16 cellular contexts compared by ENCODE assay signal in the genomic region with DNA sequence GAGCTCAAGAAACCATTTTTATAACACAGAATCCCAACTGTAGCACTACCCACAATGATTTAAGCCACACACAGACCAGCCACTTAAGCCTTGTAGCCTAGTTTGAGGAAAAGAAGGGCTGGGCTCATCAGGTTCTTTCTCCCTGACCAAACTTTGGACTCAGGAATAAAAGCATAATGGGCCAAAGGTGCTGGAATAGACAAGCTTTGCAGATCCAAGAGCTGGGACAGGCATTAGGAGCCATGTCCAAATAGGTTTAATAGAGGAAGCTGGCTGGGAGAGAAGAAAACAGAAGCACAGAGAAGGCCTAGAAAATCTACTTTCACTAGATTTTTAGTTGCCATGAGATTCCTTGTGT. TPM values are rescaled to one million over a fixed set of nuclear protein-coding genes. Genes with fewer than 3 reads are reported as not detected.
DNase-seq lines count a peak whose midpoint lies in the region; ATAC-seq lines count a peak whose summit lies in the region.
"Had no signal": no experiment of that assay in that cellular context is flagged by ENCODE, and none has a peak within 500 bp of the region (broad histone marks: within the 10 kb centered on the region; RNA-seq: fewer than 3 reads in every experiment).

No MANE protein-coding gene starts in this region.

- DNase-seq in activated T-cell treated with anti-CD3 and anti-CD28 coated beads, Interleukin-2, amount 50 U/mL, for 72 hours: no peak
- DNase-seq in activated T-cell treated with anti-CD3 and anti-CD28 coated beads, Interleukin-2, amount 50 U/mL, for 4 hours: no peak
- DNase-seq in left colon (no peak), AML-193 (lab: John Stamatoyannopoulos, UW) (no peak), MV-4-11 (lab: John Stamatoyannopoulos, UW) (no peak), NCI-H345 treated with DMSO at 0.1 percent for 48 hours (lab: John Stamatoyannopoulos, UW; ENCODE audit: unreplicated experiment) (no peak)
- no peak for DNase-seq in stimulated activated effector memory CD8-positive, alpha-beta T cell treated with anti-CD3 and anti-CD28 coated beads, Interleukin-12 subunit alpha, Interleukin-12 subunit beta, amount 100 ng/mL, for 72 hours (ENCODE audit: low spot score in 2 of 2)
- DNase-seq: 8988T; Calu3; CD8-positive, alpha-beta T cell; DMS79 treated with DMSO at 0.1 percent for 48 hours; GF-D8; HCEC 1CT had no signal

- intact Hi-C loops in left colon (cut with DNase I, micrococcal nuclease): no loop called here

- peaks cover 6 to 32% of the 10 kb centered on the region in 2 donors for H3K36me3 Mint-ChIP-seq in activated T-cell treated with anti-CD3 and anti-CD28 coated beads, Interleukin-2, amount 50 U/mL, for 72 hours (ENCODE audit: insufficient read depth in 2 of 2)
- H3K36me3 Mint-ChIP-seq in activated T-cell treated with anti-CD3 and anti-CD28 coated beads, Interleukin-2, amount 50 U/mL, for 4 hours (ENCODE audit: insufficient read depth): peaks cover 42% of the 10 kb centered on the region
- H3K36me3 Mint-ChIP-seq in stimulated activated effector memory CD8-positive, alpha-beta T cell treated with anti-CD3 and anti-CD28 coated beads, Interleukin-12 subunit alpha, Interleukin-12 subunit beta, amount 100 ng/mL, for 72 hours: peaks cover 98% of the 10 kb centered on the region

- peak overlapping the region; percentile 22 for H3K27ac Mint-ChIP-seq in activated T-cell treated with anti-CD3 and anti-CD28 coated beads, Interleukin-2, amount 50 U/mL, for 72 hours
- H3K27ac Mint-ChIP-seq in stimulated activated effector memory CD8-positive, alpha-beta T cell treated with anti-CD3 and anti-CD28 coated beads, Interleukin-12 subunit alpha, Interleukin-12 subunit beta, amount 100 ng/mL, for 72 hours: peak overlapping the region; percentile 65
- H3K27ac Mint-ChIP-seq: B cell; CD8-positive, alpha-beta T cell; GM23338 had no signal

- no peak for ATAC-seq in activated T-cell treated with anti-CD3 and anti-CD28 coated beads, Interleukin-2, amount 50 U/mL, for 72 hours (replicated peaks in 1 of 2)
- ATAC-seq in activated T-cell treated with anti-CD3 and anti-CD28 coated beads, Interleukin-2, amount 50 U/mL, for 4 hours: no peak
- peak; percentile 85 for ATAC-seq in left colon
- no peak for ATAC-seq in stimulated activated effector memory CD8-positive, alpha-beta T cell treated with anti-CD3 and anti-CD28 coated beads, Interleukin-12 subunit alpha, Interleukin-12 subunit beta, amount 100 ng/mL, for 72 hours
- ATAC-seq: CD8-positive, alpha-beta T cell; GM23338 had no signal

- no peaks in the 10 kb centered on the region for H3K4me1 Mint-ChIP-seq in activated T-cell treated with anti-CD3 and anti-CD28 coated beads, Interleukin-2, amount 50 U/mL, for 72 hours (ENCODE audit: low read depth)
- no peaks in the 10 kb centered on the region for H3K4me1 Mint-ChIP-seq in activated T-cell treated with anti-CD3 and anti-CD28 coated beads, Interleukin-2, amount 50 U/mL, for 4 hours (ENCODE audit: low read depth)
- no peaks in the 10 kb centered on the region for H3K4me1 Mint-ChIP-seq in stimulated activated effector memory CD8-positive, alpha-beta T cell treated with anti-CD3 and anti-CD28 coated beads, Interleukin-12 subunit alpha, Interleukin-12 subunit beta, amount 100 ng/mL, for 72 hours
- H3K4me1 Mint-ChIP-seq: B cell, GM23338 had no signal

- no peaks in the 10 kb centered on the region for H3K27me3 Mint-ChIP-seq in activated T-cell treated with anti-CD3 and anti-CD28 coated beads, Interleukin-2, amount 50 U/mL, for 72 hours (ENCODE audit: low read depth)
- H3K27me3 Mint-ChIP-seq in activated T-cell treated with anti-CD3 and anti-CD28 coated beads, Interleukin-2, amount 50 U/mL, for 4 hours (ENCODE audit: low read depth): no peaks in the 10 kb centered on the region
- H3K27me3 Mint-ChIP-seq: B cell had no signal

- no peaks in the 10 kb centered on the region for H3K9me3 Mint-ChIP-seq in activated T-cell treated with anti-CD3 and anti-CD28 coated beads, Interleukin-2, amount 50 U/mL, for 72 hours
- no peaks in the 10 kb centered on the region for H3K9me3 Mint-ChIP-seq in activated T-cell treated with anti-CD3 and anti-CD28 coated beads, Interleukin-2, amount 50 U/mL, for 4 hours
- H3K9me3 Mint-ChIP-seq in stimulated activated effector memory CD8-positive, alpha-beta T cell treated with anti-CD3 and anti-CD28 coated beads, Interleukin-12 subunit alpha, Interleukin-12 subunit beta, amount 100 ng/mL, for 72 hours: no peaks in the 10 kb centered on the region
- H3K9me3 Mint-ChIP-seq: CD8-positive, alpha-beta T cell; GM23338 had no signal

- no peak overlapping the region for H3K4me3 Mint-ChIP-seq in activated T-cell treated with anti-CD3 and anti-CD28 coated beads, Interleukin-2, amount 50 U/mL, for 72 hours
- no peak overlapping the region for H3K4me3 Mint-ChIP-seq in activated T-cell treated with anti-CD3 and anti-CD28 coated beads, Interleukin-2, amount 50 U/mL, for 4 hours
- H3K4me3 Mint-ChIP-seq in stimulated activated effector memory CD8-positive, alpha-beta T cell treated with anti-CD3 and anti-CD28 coated beads, Interleukin-12 subunit alpha, Interleukin-12 subunit beta, amount 100 ng/mL, for 72 hours: no peak overlapping the region
- H3K4me3 Mint-ChIP-seq: B cell; CD8-positive, alpha-beta T cell; GM23338 had no signal

RNA-seq across cellular contexts. Expression of a gene that starts 38.1 kb away (rescaled TPM):
- 10 to 100 TPM; 59.3 to 63.8 TPM for total RNA-seq in activated T-cell treated with anti-CD3 and anti-CD28 coated beads, Interleukin-2, amount 50 U/mL, for 72 hours
- total RNA-seq in activated T-cell treated with anti-CD3 and anti-CD28 coated beads, Interleukin-2, amount 50 U/mL, for 4 hours: 10 to 100 TPM; 44.9 to 50.1 (median 48.0) TPM
- 10 to 100 TPM; 50.6 to 58.7 TPM for total RNA-seq in left colon

RNA-seq across cellular contexts. Expression of a gene that starts 41.5 kb away (rescaled TPM):
- 10 to 100 TPM; 14.4 to 15.8 TPM for total RNA-seq in activated T-cell treated with anti-CD3 and anti-CD28 coated beads, Interleukin-2, amount 50 U/mL, for 72 hours
- 10 to 100 TPM; 31.7 to 43.3 (median 40.3) TPM for total RNA-seq in activated T-cell treated with anti-CD3 and anti-CD28 coated beads, Interleukin-2, amount 50 U/mL, for 4 hours
- total RNA-seq in left colon: 1 to 10 TPM; 6.7 to 7.7 TPM

RNA-seq across cellular contexts. Expression of a gene that starts 44.3 kb away (rescaled TPM):
- total RNA-seq in activated T-cell treated with anti-CD3 and anti-CD28 coated beads, Interleukin-2, amount 50 U/mL, for 72 hours: 10 to 100 TPM; 67.5 to 78.0 TPM
- 10 to 100 TPM; 85.9 to 96.4 (median 96.0) TPM for total RNA-seq in activated T-cell treated with anti-CD3 and anti-CD28 coated beads, Interleukin-2, amount 50 U/mL, for 4 hours
- total RNA-seq in left colon: 10 to 100 TPM; 38.6 to 48.7 TPM

RNA-seq across cellular contexts. Expression of a gene that starts 46.1 kb away (rescaled TPM):
- total RNA-seq in activated T-cell treated with anti-CD3 and anti-CD28 coated beads, Interleukin-2, amount 50 U/mL, for 72 hours: under 1 TPM in 1 of 2 donors, not detected in 1; 0.43 TPM
- under 1 TPM in 1 of 3 donors, not detected in 2; 0.40 TPM for total RNA-seq in activated T-cell treated with anti-CD3 and anti-CD28 coated beads, Interleukin-2, amount 50 U/mL, for 4 hours
- 10 to 100 TPM; 12.0 to 36.6 TPM for total RNA-seq in left colon
- total RNA-seq: A673, B cell, Calu3 had no signal
